In the genomic region with DNA sequence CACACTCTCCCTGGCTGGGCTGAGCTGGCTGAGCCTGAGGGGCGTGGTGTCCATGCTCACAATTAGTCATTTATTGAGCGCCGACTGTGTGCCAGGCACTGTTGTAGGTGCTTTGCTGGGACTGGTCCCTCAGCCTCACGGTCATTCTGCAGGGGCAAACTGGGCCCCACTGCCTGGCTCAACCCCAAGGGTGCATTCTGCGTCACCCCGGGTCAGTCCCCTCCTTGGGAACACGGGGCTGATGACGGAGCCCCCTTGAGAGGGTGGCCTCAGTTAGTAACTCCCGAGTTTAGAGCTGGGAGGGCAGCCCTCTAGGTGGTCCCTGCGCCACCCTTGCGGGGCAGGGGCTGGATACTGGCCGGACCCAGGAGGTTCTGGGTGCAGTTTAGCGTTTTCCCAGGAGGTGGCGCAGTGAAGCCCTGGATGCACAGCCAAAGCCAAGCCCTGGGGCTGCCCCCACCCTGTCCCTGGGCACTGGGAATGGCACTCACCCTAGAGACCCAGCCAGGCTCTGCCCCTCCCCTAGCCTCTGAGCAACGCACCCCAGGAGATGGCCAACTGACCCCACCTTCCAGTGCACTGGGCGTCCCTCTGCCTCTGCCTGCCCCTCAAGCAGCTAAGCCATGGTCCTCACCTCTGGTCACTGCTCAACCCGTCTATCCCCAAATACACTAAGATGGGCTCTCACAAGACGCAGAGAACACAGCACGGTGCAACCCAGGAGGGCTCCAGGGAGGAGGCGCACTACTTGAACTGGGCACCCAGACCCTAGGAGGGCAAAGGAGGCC, we compare ENCODE assay signal across 8 cellular contexts.
DNase-seq lines count a peak whose midpoint lies in the region; ATAC-seq and TF ChIP-seq lines count a peak whose summit lies in the region.

No MANE protein-coding gene starts in this region.

- no peaks in the 10 kb centered on the region for H3K9me3 ChIP-seq in BE2C
- no peaks in the 10 kb centered on the region for H3K9me3 ChIP-seq in breast epithelium
- H3K9me3 ChIP-seq in liver (ENCODE audit: control insufficient read depth in 4 of 4, low read length in 3 of 4) = no peaks in the 10 kb centered on the region

- H3K4me1 ChIP-seq in BE2C (peaks cover 63% of the 10 kb centered on the region), breast epithelium (peaks cover 10 to 11% of the 10 kb centered on the region in 2 donors), liver (ENCODE audit: control insufficient read depth in 4 of 4, insufficient read depth in 4 of 4, low read length in 3 of 4) (peaks cover 0 to 14% (median 8%) of the 10 kb centered on the region in 4 donors)

- no peaks in the 10 kb centered on the region for H3K36me3 ChIP-seq in BE2C
- no peaks in the 10 kb centered on the region for H3K36me3 ChIP-seq in H7 (replicated peaks; ENCODE audit: control insufficient read depth, insufficient read depth, low read length)
- no peaks in the 10 kb centered on the region for H3K36me3 ChIP-seq in breast epithelium
- no peaks in the 10 kb centered on the region for H3K36me3 ChIP-seq in liver (ENCODE audit: control insufficient read depth in 4 of 4, insufficient read depth in 3 of 4, low read depth in 1 of 4, low read length in 3 of 4)

- no peak for TF ChIP-seq POLR2A in breast epithelium (IDR thresholded peaks at IDR 0.05)

- DNase-seq in BE2C (peak; percentile 84), H7 (peak; percentile 97), UCSD-AML1 (lab: John Stamatoyannopoulos, UW; ENCODE audit: unreplicated experiment) (peak; percentile 81), breast epithelium (ENCODE audit: low spot score in 2 of 2) (no peak), NCI-H510A treated with DMSO at 0.1 percent for 48 hours (lab: John Stamatoyannopoulos, UW) (no peak)
- peak; percentile 14 for DNase-seq in stimulated activated CD8-positive, alpha-beta memory T cell treated with anti-CD3 and anti-CD28 coated beads, Interleukin-15, amount 100 ng/mL, for 24 hours (ENCODE audit: low read depth)

- ATAC-seq in GM21390 (IDR thresholded peaks at IDR 0.05; ENCODE audit: unreplicated experiment) = no peak

- H3K27me3 ChIP-seq in BE2C (no peaks in the 10 kb centered on the region), H7 (ENCODE audit: control insufficient read depth, insufficient read depth, low read length) (no peaks in the 10 kb centered on the region; the same call in 1 of the 2 replicates), breast epithelium (no peaks in the 10 kb centered on the region), liver (ENCODE audit: control insufficient read depth in 4 of 4, insufficient read depth in 4 of 4, low read length in 3 of 4) (no peaks in the 10 kb centered on the region)

- peak; percentile 82 for TF ChIP-seq CTCF in BE2C (IDR thresholded peaks at IDR 0.05; ENCODE audit: low read depth, low read length)
- TF ChIP-seq CTCF in breast epithelium (IDR thresholded peaks at IDR 0.05) = peak; percentile 56 to 78 (median 65)
- peak; percentile 54 for TF ChIP-seq CTCF in liver (IDR thresholded peaks at IDR 0.05; ENCODE audit: low read depth, low read length, missing input control)

- TF ChIP-seq RAD21 in liver (IDR thresholded peaks at IDR 0.05) = peak in 1 of 2 donors; percentile 78

- 60% methylated on average over 20 of the region's 20 CpGs for WGBS in liver

- peak overlapping the region; percentile 81 to 85 for H3K27ac ChIP-seq in breast epithelium
- no peak overlapping the region for H3K27ac ChIP-seq in liver (ENCODE audit: low read depth in 1 of 2, low read length in 2 of 2)

- intact Hi-C loops in breast epithelium (cut with DNase I; ENCODE audit: low total_unique reads) = no loop called here

- H3K4me3 ChIP-seq in BE2C (ENCODE audit: low read depth, low read length) (no peak overlapping the region), H7 (ENCODE audit: insufficient read depth, low read depth, low read length) (no peak overlapping the region), breast epithelium (no peak overlapping the region), liver (ENCODE audit: low read depth in 1 of 3, low read length in 3 of 3) (no peak overlapping the region)

- no peak overlapping the region for H3K9ac ChIP-seq in liver (ENCODE audit: low read depth in 1 of 2, low read length in 2 of 2)

TF ChIP-seq in liver, 16 proteins besides CTCF, POLR2A, EP300 and RAD21:
- TF ChIP-seq NR2F2 (IDR thresholded peaks at IDR 0.05) = no peak
- no peak for TF ChIP-seq GABPA (IDR thresholded peaks at IDR 0.05 in 1 of 2, conservative IDR thresholded peaks at IDR 0.05 in 1 of 2)
- TF ChIP-seq JUND (IDR thresholded peaks at IDR 0.05) = no peak
- no peak for TF ChIP-seq HNF4A (conservative IDR thresholded peaks at IDR 0.05)
- no peak for TF ChIP-seq FOXA1 (IDR thresholded peaks at IDR 0.05)
- TF ChIP-seq EGR1 (IDR thresholded peaks at IDR 0.05; ENCODE audit: low read depth in 2 of 2) = no peak
- TF ChIP-seq, protein P1, sequence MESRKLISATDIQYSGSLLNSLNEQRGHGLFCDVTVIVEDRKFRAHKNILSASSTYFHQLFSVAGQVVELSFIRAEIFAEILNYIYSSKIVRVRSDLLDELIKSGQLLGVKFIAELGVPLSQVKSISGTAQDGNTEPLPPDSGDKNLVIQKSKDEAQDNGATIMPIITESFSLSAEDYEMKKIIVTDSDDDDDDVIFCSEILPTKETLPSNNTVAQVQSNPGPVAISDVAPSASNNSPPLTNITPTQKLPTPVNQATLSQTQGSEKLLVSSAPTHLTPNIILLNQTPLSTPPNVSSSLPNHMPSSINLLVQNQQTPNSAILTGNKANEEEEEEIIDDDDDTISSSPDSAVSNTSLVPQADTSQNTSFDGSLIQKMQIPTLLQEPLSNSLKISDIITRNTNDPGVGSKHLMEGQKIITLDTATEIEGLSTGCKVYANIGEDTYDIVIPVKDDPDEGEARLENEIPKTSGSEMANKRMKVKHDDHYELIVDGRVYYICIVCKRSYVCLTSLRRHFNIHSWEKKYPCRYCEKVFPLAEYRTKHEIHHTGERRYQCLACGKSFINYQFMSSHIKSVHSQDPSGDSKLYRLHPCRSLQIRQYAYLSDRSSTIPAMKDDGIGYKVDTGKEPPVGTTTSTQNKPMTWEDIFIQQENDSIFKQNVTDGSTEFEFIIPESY (IDR thresholded peaks at IDR 0.05) = no peak
- TF ChIP-seq RXRA (IDR thresholded peaks at IDR 0.05) = no peak
- TF ChIP-seq TAF1 (conservative IDR thresholded peaks at IDR 0.05) = no peak
- no peak for TF ChIP-seq FOXA2 (IDR thresholded peaks at IDR 0.05)
- TF ChIP-seq YY1 (IDR thresholded peaks at IDR 0.05) = no peak
- TF ChIP-seq HNF4G (IDR thresholded peaks at IDR 0.05) = no peak

Comparison
In these comparisons a context has a peak if more than half of its experiments do, and no peak if none do; other contexts are left out.
1. DNase-seq: peak in BE2C (single experiment), H7 (single experiment), UCSD-AML1 (single experiment) and stimulated activated CD8-positive, alpha-beta memory T cell treated with anti-CD3 and anti-CD28 coated beads, Interleukin-15, amount 100 ng/mL, for 24 hours (single experiment); none in breast epithelium (0 of 2) and NCI-H510A treated with DMSO at 0.1 percent for 48 hours (single experiment).
2. H3K27ac ChIP-seq: peak in breast epithelium (2 of 2); none in liver (0 of 2).
3. Peak in every context shown above with its lines, with median percentiles within 50 percentile points of each other: CTCF ChIP-seq.